In genomic region chr2:104312684-104313083, GRCh38 we compare ENCODE assay signal across 1 cellular context.
TF ChIP-seq lines count a peak whose summit lies in the region.

No MANE protein-coding gene starts in this region.

TF ChIP-seq in K562, 482 proteins besides CTCF, POLR2A, EP300 and RAD21:
- TF ChIP-seq, protein P1, sequence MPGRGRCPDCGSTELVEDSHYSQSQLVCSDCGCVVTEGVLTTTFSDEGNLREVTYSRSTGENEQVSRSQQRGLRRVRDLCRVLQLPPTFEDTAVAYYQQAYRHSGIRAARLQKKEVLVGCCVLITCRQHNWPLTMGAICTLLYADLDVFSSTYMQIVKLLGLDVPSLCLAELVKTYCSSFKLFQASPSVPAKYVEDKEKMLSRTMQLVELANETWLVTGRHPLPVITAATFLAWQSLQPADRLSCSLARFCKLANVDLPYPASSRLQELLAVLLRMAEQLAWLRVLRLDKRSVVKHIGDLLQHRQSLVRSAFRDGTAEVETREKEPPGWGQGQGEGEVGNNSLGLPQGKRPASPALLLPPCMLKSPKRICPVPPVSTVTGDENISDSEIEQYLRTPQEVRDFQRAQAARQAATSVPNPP (IDR thresholded peaks at IDR 0.05; ENCODE audit: borderline replicate concordance, insufficient read depth, insufficient read length) = no peak
- TF ChIP-seq RREB1 (CRISPR knock-in tag; IDR thresholded peaks at IDR 0.05) (no peak), ZNF134 (CRISPR knock-in tag; conservative IDR thresholded peaks at IDR 0.05) (no peak), HMG20A (CRISPR knock-in tag; conservative IDR thresholded peaks at IDR 0.05) (no peak), ELF4 (CRISPR knock-in tag; IDR thresholded peaks at IDR 0.05) (no peak), ZNF175 (CRISPR knock-in tag; IDR thresholded peaks at IDR 0.05; ENCODE audit: low read depth) (no peak), IRF1 (CRISPR knock-in tag; IDR thresholded peaks at IDR 0.05; ENCODE audit: borderline replicate concordance) (no peak), ZNF316 (IDR thresholded peaks at IDR 0.05) (no peak), ZMIZ1 (IDR thresholded peaks at IDR 0.05; ENCODE audit: low read depth in 2 of 2, low read length in 2 of 2) (no peak), ZNF764 (CRISPR knock-in tag; IDR thresholded peaks at IDR 0.05; ENCODE audit: low read depth) (no peak)
- TF ChIP-seq, protein P2, sequence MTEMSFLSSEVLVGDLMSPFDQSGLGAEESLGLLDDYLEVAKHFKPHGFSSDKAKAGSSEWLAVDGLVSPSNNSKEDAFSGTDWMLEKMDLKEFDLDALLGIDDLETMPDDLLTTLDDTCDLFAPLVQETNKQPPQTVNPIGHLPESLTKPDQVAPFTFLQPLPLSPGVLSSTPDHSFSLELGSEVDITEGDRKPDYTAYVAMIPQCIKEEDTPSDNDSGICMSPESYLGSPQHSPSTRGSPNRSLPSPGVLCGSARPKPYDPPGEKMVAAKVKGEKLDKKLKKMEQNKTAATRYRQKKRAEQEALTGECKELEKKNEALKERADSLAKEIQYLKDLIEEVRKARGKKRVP (CRISPR knock-in tag; IDR thresholded peaks at IDR 0.05) = no peak
- TF ChIP-seq, protein P3, sequence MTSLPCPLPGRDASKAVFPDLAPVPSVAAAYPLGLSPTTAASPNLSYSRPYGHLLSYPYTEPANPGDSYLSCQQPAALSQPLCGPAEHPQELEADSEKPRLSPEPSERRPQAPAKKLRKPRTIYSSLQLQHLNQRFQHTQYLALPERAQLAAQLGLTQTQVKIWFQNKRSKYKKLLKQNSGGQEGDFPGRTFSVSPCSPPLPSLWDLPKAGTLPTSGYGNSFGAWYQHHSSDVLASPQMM (CRISPR knock-in tag; IDR thresholded peaks at IDR 0.05) = no peak
